ENCODE assay signal across 19 cellular contexts in genomic region chr14:51538973-51539372, GRCh38.
"Had no signal": no experiment of that assay in that cellular context is flagged by ENCODE, and none has a peak within 500 bp of the region (broad histone marks: within the 10 kb centered on the region; RNA-seq: fewer than 3 reads in every experiment).

No MANE protein-coding gene starts in this region.

- H3K9me3 Mint-ChIP-seq: activated CD4-positive, alpha-beta memory T cell treated with anti-CD3 and anti-CD28 coated beads, Interleukin-2, amount 10 ng/mL, durations not matched to agents 7 days and 5 days had no signal

- ATAC-seq: activated T-cell treated with anti-CD3 and anti-CD28 coated beads, Interleukin-2, amount 50 U/mL, for 72 hours; gastrocnemius medialis; left ventricle myocardium superior; naive thymus-derived CD8-positive, alpha-beta T cell; psoas muscle had no signal

- H3K4me1 Mint-ChIP-seq: activated CD4-positive, alpha-beta memory T cell treated with anti-CD3 and anti-CD28 coated beads, Interleukin-2, amount 10 ng/mL, durations not matched to agents 7 days and 5 days had no signal

- H3K27me3 Mint-ChIP-seq: activated naive CD8-positive, alpha-beta T cell treated with anti-CD3 and anti-CD28 coated beads for 36 hours had no signal

- H3K27me3 ChIP-seq: gastrocnemius medialis, neutrophil, right lobe of liver, upper lobe of left lung had no signal

- H3K4me1 ChIP-seq: psoas muscle, upper lobe of left lung had no signal

- H3K9me3 ChIP-seq: gastrocnemius medialis, neutrophil, right lobe of liver, upper lobe of left lung had no signal

- FAIRE-seq: bronchial epithelial cell, kidney had no signal

- H3K36me3 ChIP-seq: gastrocnemius medialis, neutrophil, right lobe of liver, upper lobe of left lung had no signal

- H3K4me3 ChIP-seq: gastrocnemius medialis, psoas muscle, right lobe of liver, upper lobe of left lung had no signal

- H3K4me3 Mint-ChIP-seq: activated CD4-positive, alpha-beta memory T cell treated with anti-CD3 and anti-CD28 coated beads, Interleukin-2, amount 10 ng/mL, durations not matched to agents 7 days and 5 days; activated naive CD8-positive, alpha-beta T cell treated with anti-CD3 and anti-CD28 coated beads for 36 hours; activated T-cell treated with anti-CD3 and anti-CD28 coated beads, Interleukin-2, amount 50 U/mL, for 72 hours; naive thymus-derived CD8-positive, alpha-beta T cell had no signal

- H3K36me3 Mint-ChIP-seq: naive thymus-derived CD8-positive, alpha-beta T cell had no signal

- H3K27ac Mint-ChIP-seq: activated CD4-positive, alpha-beta memory T cell treated with anti-CD3 and anti-CD28 coated beads, Interleukin-2, amount 10 ng/mL, durations not matched to agents 7 days and 5 days; activated naive CD8-positive, alpha-beta T cell treated with anti-CD3 and anti-CD28 coated beads for 36 hours; activated T-cell treated with anti-CD3 and anti-CD28 coated beads, Interleukin-2, amount 50 U/mL, for 72 hours; naive thymus-derived CD8-positive, alpha-beta T cell had no signal

- H3K27ac ChIP-seq: gastrocnemius medialis, neutrophil, psoas muscle, right lobe of liver, upper lobe of left lung, VCaP had no signal

- DNase-seq: activated CD4-positive, alpha-beta memory T cell treated with anti-CD3 and anti-CD28 coated beads, Interleukin-2, amount 10 ng/mL, durations not matched to agents 7 days and 5 days; activated CD8-positive, alpha-beta memory T cell treated with anti-CD3 and anti-CD28 coated beads, Interleukin-2, amount 50 U/mL, for 4 hours; activated gamma-delta T cell treated with Interleukin-2 at 50 U/mL for 16 hours; activated naive CD8-positive, alpha-beta T cell treated with anti-CD3 and anti-CD28 coated beads for 36 hours; activated T-cell treated with anti-CD3 and anti-CD28 coated beads, Interleukin-2, amount 50 U/mL, for 72 hours; gastrocnemius medialis; kidney; left ventricle myocardium superior; naive thymus-derived CD8-positive, alpha-beta T cell; psoas muscle; right lobe of liver; stimulated activated CD4-positive, alpha-beta T cell treated with anti-CD3 and anti-CD28 coated beads, Interleukin-12 subunit alpha, Interleukin-12 subunit beta, amount 100 ng/mL, for 4 hours; stimulated activated naive CD4-positive, alpha-beta T cell; substantia nigra; T-helper 1 cell; upper lobe of left lung had no signal
